8 cellular contexts compared by ENCODE assay signal in the genomic region with DNA sequence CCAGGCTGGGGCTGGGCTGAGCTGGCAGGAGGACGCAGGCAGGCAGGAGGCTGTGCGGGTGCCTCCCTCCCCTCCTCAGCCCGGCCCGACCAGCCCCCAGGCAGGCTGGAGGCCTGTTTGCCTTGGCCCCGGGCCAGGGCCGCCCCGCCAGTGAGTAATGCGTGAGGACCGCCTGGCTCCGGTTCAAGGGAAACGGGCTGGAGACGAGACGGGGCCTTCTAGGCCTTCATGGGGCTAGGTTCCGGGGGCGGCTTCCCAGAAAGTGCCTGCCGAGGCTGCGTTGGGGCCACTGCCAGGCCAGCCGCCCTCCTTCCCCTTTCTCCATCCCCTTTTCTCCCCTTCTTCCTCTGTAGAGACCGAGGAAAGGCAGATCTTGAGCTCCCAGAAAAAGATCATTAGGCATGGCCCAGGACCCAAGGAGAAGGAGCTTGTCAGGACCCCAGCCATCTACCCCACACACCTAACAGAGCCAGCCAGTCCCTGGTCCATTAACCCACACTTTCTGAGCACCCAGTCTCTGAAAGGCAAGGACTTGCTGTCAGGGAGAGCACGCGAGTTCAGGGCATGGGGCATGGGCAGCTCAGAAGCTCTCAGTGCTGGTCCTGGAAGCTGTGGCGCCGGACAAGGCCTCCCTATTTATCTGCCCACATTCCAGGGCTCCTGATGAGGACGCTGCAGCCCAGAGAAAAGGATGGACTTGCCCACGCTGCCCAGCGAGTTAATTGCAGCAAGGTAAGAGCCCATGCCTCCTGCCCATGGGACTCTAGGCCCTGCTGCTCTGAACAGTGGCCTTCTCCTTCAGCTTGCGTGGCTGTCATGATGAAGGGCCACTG. TPM values are rescaled to one million over a fixed set of nuclear protein-coding genes. Genes with fewer than 3 reads are reported as not detected.
DNase-seq lines count a peak whose midpoint lies in the region; ATAC-seq and TF ChIP-seq lines count a peak whose summit lies in the region.

No MANE protein-coding gene starts in this region.

- H3K4me1 ChIP-seq in suprapubic skin, result peaks cover 20% of the 10 kb centered on the region

- H3K4me1 Mint-ChIP-seq in brain, result peaks cover 13% of the 10 kb centered on the region

- DNase-seq in Caki2 (ENCODE audit: low read depth), result peak; percentile 77
- DNase-seq in NCI-H146 treated with DMSO at 0.1 percent for 48 hours (lab: John Stamatoyannopoulos, UW; ENCODE audit: unreplicated experiment), result peak; percentile 83
- DNase-seq in left colon, result peak; percentile 79 to 81
- DNase-seq in suprapubic skin (ENCODE audit: low spot score in 2 of 2), result peak in 1 of 2 donors; percentile 82
- DNase-seq in NCI-H1930 (lab: John Stamatoyannopoulos, UW), result no peak

- H3K9me3 Mint-ChIP-seq in brain, result peaks cover 17 to 24% (median 19%) of the 10 kb centered on the region in 5 experiments

- in situ Hi-C loops in Caki2 (cut with HindIII; ENCODE audit: low pct_unique_long_range_greater_than_20kb, low sequenced_read_pairs), result no loop called here

- peaks cover 9% of the 10 kb centered on the region for H3K27me3 Mint-ChIP-seq in brain

- ATAC-seq in left colon (peak; percentile 92), GM21529 (IDR thresholded peaks at IDR 0.05; ENCODE audit: unreplicated experiment) (no peak), GM18520 (IDR thresholded peaks at IDR 0.05; ENCODE audit: unreplicated experiment) (no peak)

- no peaks in the 10 kb centered on the region for H3K36me3 Mint-ChIP-seq in brain

- peak overlapping the region in 3 of 5 experiments; percentile 13 to 87 (median 70) for H3K27ac Mint-ChIP-seq in brain

- intact Hi-C loops in left colon (cut with DNase I, micrococcal nuclease), result no loop called here

- H3K27me3 ChIP-seq in suprapubic skin, result no peaks in the 10 kb centered on the region

- no peaks in the 10 kb centered on the region for H3K36me3 ChIP-seq in suprapubic skin

- TF ChIP-seq EP300 in suprapubic skin (IDR thresholded peaks at IDR 0.05), result no peak

- whole genome bisulfite sequencing in suprapubic skin, result 56% methylated on average over 13 of the region's 27 CpGs

- TF ChIP-seq CTCF in brain (conservative IDR thresholded peaks at IDR 0.05), result no peak
- TF ChIP-seq CTCF in suprapubic skin (IDR thresholded peaks at IDR 0.05), result no peak

- H3K9me3 ChIP-seq in suprapubic skin, result peaks cover 4% of the 10 kb centered on the region

- TF ChIP-seq POLR2A in suprapubic skin (IDR thresholded peaks at IDR 0.05), result no peak

- no peak overlapping the region for H3K4me3 ChIP-seq in suprapubic skin

- no peak overlapping the region for H3K4me3 Mint-ChIP-seq in brain

- H3K27ac ChIP-seq in suprapubic skin, result peak overlapping the region; percentile 63

RNA-seq across cellular contexts. Expression of gene SMAD7, which starts 48.5 kb away (rescaled TPM):
- total RNA-seq in Caki2 (2014; rRNA removed; shearing (Covaris generic); ENCODE audit: low replicate concordance), result 38.0 and 50.2 TPM in 2 replicates
- polyA plus RNA-seq in brain (ENCODE audit: insufficient read depth, low read depth, low replicate concordance), result 8.0 TPM
- total RNA-seq in left colon, result 10 to 100 TPM; 36.4 to 50.0 TPM
- total RNA-seq in suprapubic skin, result 10 to 100 TPM; 19.7 to 41.6 (median 27.8) TPM

Comparison
In these comparisons a context has a peak if more than half of its experiments do, and no peak if none do; other contexts are left out.
1. DNase-seq: peak in Caki2 (single experiment), NCI-H146 treated with DMSO at 0.1 percent for 48 hours (single experiment) and left colon (2 of 2); none in NCI-H1930 (0 of 2).